7 cellular contexts compared by ENCODE assay signal in genomic region chr17:35486920-35487727, GRCh38. TPM values are rescaled to one million over a fixed set of nuclear protein-coding genes. Genes with fewer than 3 reads are reported as not detected.
DNase-seq lines count a peak whose midpoint lies in the region; ATAC-seq and TF ChIP-seq lines count a peak whose summit lies in the region.

No MANE protein-coding gene starts in this region.

- H3K9me3 ChIP-seq in iPS-15b (ENCODE audit: control insufficient read depth, insufficient read depth, low read length), result no peaks in the 10 kb centered on the region

- H3K9ac ChIP-seq in iPS-15b (ENCODE audit: low read depth, low read length), result no peak overlapping the region

- H3K9me3 Mint-ChIP-seq in activated naive CD8-positive, alpha-beta T cell (ENCODE audit: low read depth), result peaks cover 4% of the 10 kb centered on the region

- H3K27me3 Mint-ChIP-seq in activated naive CD8-positive, alpha-beta T cell, result no peaks in the 10 kb centered on the region

- H3K27ac Mint-ChIP-seq in activated naive CD8-positive, alpha-beta T cell, result peak overlapping the region; percentile 98

- H3K4me1 Mint-ChIP-seq in activated naive CD8-positive, alpha-beta T cell (ENCODE audit: low read depth), result peaks cover 38% of the 10 kb centered on the region

- peak overlapping the region; percentile 94 for H3K4me3 Mint-ChIP-seq in activated naive CD8-positive, alpha-beta T cell

- peaks cover 81% of the 10 kb centered on the region for H3K27me3 ChIP-seq in H7 (ENCODE audit: control insufficient read depth, insufficient read depth, low read length)
- peaks cover 100% of the 10 kb centered on the region for H3K27me3 ChIP-seq in iPS-15b (ENCODE audit: control insufficient read depth, insufficient read depth, low read length)

- peaks cover 46% of the 10 kb centered on the region for H3K36me3 Mint-ChIP-seq in activated naive CD8-positive, alpha-beta T cell

- H3K4me3 ChIP-seq in H7 (ENCODE audit: insufficient read depth, low read depth, low read length), result peak overlapping the region; percentile 11; the same call in 1 of the 2 replicates
- peak overlapping the region; percentile 30 for H3K4me3 ChIP-seq in iPS-15b (ENCODE audit: low read depth, low read length)

- H3K4me1 ChIP-seq in iPS-15b (ENCODE audit: control insufficient read depth, insufficient read depth, low read length), result no peaks in the 10 kb centered on the region

- DNase-seq in H7 (peak; percentile 63), NCI-H1048 (lab: John Stamatoyannopoulos, UW) (no peak)
- peak; percentile 59 to 84 for DNase-seq in stimulated activated CD4-positive, alpha-beta T cell treated with anti-CD3 and anti-CD28 coated beads, Interleukin-12 subunit alpha, Interleukin-12 subunit beta, amount 100 ng/mL, for 24 hours (ENCODE audit: low read depth in 2 of 2)
- no peak for DNase-seq in NK-92 treated with Interleukin-12 subunit alpha and Interleukin-12 subunit beta, amount 100 ng/mL, for 24 hours (lab: John Stamatoyannopoulos, UW)

- peak; percentile 49 for ATAC-seq in SK-N-SH treated with all-trans-retinoic acid at 6 μM for 48 hours

- no peaks in the 10 kb centered on the region for H3K36me3 ChIP-seq in H7 (replicated peaks; ENCODE audit: control insufficient read depth, insufficient read depth, low read length)
- H3K36me3 ChIP-seq in iPS-15b (ENCODE audit: control insufficient read depth, insufficient read depth, low read length), result no peaks in the 10 kb centered on the region

TF ChIP-seq in SK-N-SH treated with all-trans-retinoic acid at 6 μM for 48 hours, 23 proteins besides CTCF, POLR2A, EP300 and RAD21:
- TF ChIP-seq, protein P1, sequence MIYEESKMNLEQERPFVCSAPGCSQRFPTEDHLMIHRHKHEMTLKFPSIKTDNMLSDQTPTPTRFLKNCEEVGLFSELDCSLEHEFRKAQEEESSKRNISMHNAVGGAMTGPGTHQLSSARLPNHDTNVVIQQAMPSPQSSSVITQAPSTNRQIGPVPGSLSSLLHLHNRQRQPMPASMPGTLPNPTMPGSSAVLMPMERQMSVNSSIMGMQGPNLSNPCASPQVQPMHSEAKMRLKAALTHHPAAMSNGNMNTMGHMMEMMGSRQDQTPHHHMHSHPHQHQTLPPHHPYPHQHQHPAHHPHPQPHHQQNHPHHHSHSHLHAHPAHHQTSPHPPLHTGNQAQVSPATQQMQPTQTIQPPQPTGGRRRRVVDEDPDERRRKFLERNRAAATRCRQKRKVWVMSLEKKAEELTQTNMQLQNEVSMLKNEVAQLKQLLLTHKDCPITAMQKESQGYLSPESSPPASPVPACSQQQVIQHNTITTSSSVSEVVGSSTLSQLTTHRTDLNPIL (CRISPR knock-in tag; IDR thresholded peaks at IDR 0.05; ENCODE audit: low read depth), result no peak
- TF ChIP-seq ISL1 (CRISPR knock-in tag; IDR thresholded peaks at IDR 0.05), result no peak
- no peak for TF ChIP-seq PPARA (CRISPR knock-in tag; IDR thresholded peaks at IDR 0.05; ENCODE audit: borderline replicate concordance)
- TF ChIP-seq GLIS3 (CRISPR knock-in tag; IDR thresholded peaks at IDR 0.05), result no peak
- no peak for TF ChIP-seq ESRRG (CRISPR knock-in tag; IDR thresholded peaks at IDR 0.05)

RNA-seq across cellular contexts. Expression of gene SLFN13, which starts 38.6 kb away (rescaled TPM):
- 19.8 and 21.3 TPM in 2 replicates for total RNA-seq in H7 (2014; rRNA removed; shearing (Covaris generic))

RNA-seq across cellular contexts. Expression of gene SLFN12L, which starts 50.4 kb away (rescaled TPM):
- total RNA-seq in H7 (2014; rRNA removed; shearing (Covaris generic)), result not detected in 2 replicates

RNA-seq across cellular contexts. Expression of gene SLFN12, which starts 54.8 kb away (rescaled TPM):
- total RNA-seq in H7 (2014; rRNA removed; shearing (Covaris generic)), result 11.3 and 12.5 TPM in 2 replicates

Comparison
In these comparisons a context has a peak if more than half of its experiments do, and no peak if none do; other contexts are left out.
1. DNase-seq: peak in H7 (single experiment) and stimulated activated CD4-positive, alpha-beta T cell treated with anti-CD3 and anti-CD28 coated beads, Interleukin-12 subunit alpha, Interleukin-12 subunit beta, amount 100 ng/mL, for 24 hours (2 of 2); none in NK-92 treated with Interleukin-12 subunit alpha and Interleukin-12 subunit beta, amount 100 ng/mL, for 24 hours (single experiment) and NCI-H1048 (single experiment).